8 cellular contexts compared by ENCODE assay signal in the genomic region with DNA sequence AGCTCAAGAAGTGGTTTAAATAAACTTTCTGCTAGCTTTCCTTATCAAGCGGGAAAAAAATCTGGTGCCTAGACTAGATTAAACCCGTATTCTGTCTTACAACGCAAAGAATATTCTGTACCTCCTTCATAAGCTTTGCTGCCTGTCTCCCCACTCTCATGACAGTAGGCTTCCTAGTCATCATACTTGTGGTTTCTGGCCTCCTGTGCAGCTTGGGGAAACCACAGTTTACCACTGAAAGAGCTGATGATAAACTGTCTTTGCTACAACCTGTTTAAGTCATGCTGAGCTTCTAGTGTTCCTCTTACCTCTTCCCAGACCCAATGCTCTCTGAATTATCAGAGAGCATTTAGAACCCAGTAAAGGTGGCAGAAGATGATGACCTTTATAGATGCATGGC. TPM values are rescaled to one million over a fixed set of nuclear protein-coding genes. Genes with fewer than 3 reads are reported as not detected.
A peak's percentile ranks its signal among the peaks of the same experiment; 100 is the strongest.
DNase-seq lines count a peak whose midpoint lies in the region; ATAC-seq and TF ChIP-seq lines count a peak whose summit lies in the region.

No MANE protein-coding gene starts in this region.

- H3K4me3 ChIP-seq in spleen: no peak overlapping the region

- no peaks in the 10 kb centered on the region for H3K9me3 Mint-ChIP-seq in natural killer cell treated with Interleukin-12 subunit alpha and Interleukin-12 subunit beta and Interleukin-15 and Interleukin-18, amount 100 ng/mL, for 72 hours

- peak overlapping the region; percentile 3 for H3K4me3 Mint-ChIP-seq in natural killer cell treated with Interleukin-12 subunit alpha and Interleukin-12 subunit beta and Interleukin-15 and Interleukin-18, amount 100 ng/mL, for 72 hours

- no peaks in the 10 kb centered on the region for H3K9me3 ChIP-seq in spleen

- H3K27ac ChIP-seq in spleen: peak overlapping the region in 2 of 8 donors; percentile 14 to 36

- intact Hi-C loops in posterior cingulate gyrus (cut with DNase I): no loop called here
- intact Hi-C loops in spleen (cut with DNase I; ENCODE audit: low total_unique reads): no loop called here
- intact Hi-C loops in sciatic nerve (cut with DNase I): no loop called here

- WGBS in spleen, 5 donors: 31 to 66% (median 59%) methylated on average over 3 of the region's 3 CpGs

- no peak for TF ChIP-seq CTCF in spleen (IDR thresholded peaks at IDR 0.05 in 8 of 11, conservative IDR thresholded peaks at IDR 0.05 in 3 of 11)

- H3K27me3 Mint-ChIP-seq in natural killer cell treated with Interleukin-12 subunit alpha and Interleukin-12 subunit beta and Interleukin-15 and Interleukin-18, amount 100 ng/mL, for 72 hours: no peaks in the 10 kb centered on the region

- no peaks in the 10 kb centered on the region for H3K27me3 ChIP-seq in spleen (replicated peaks in 1 of 7)

- DNase-seq in activated gamma-delta T cell treated with Interleukin-2 at 50 U/mL for 16 hours: peak; percentile 31
- no peak for DNase-seq in activated gamma-delta T cell (lab: John Stamatoyannopoulos, UW)
- DNase-seq in activated T-cell treated with anti-CD3 and anti-CD28 coated beads for 48 hours (ENCODE audit: low read depth): peak; percentile 21
- DNase-seq in natural killer cell treated with Interleukin-12 subunit alpha and Interleukin-12 subunit beta and Interleukin-15 and Interleukin-18, amount 100 ng/mL, for 72 hours (ENCODE audit: low spot score): no peak
- no peak for DNase-seq in posterior cingulate gyrus
- no peak for DNase-seq in spleen
- DNase-seq in sciatic nerve (ENCODE audit: low spot score): no peak

- peak overlapping the region in 1 of 2 donors; percentile 48 for H3K27ac Mint-ChIP-seq in natural killer cell treated with Interleukin-12 subunit alpha and Interleukin-12 subunit beta and Interleukin-15 and Interleukin-18, amount 100 ng/mL, for 72 hours

- ATAC-seq in HG03175 (IDR thresholded peaks at IDR 0.05; ENCODE audit: unreplicated experiment): peak; percentile 77
- ATAC-seq in natural killer cell treated with Interleukin-12 subunit alpha and Interleukin-12 subunit beta and Interleukin-15 and Interleukin-18, amount 100 ng/mL, for 72 hours: peak; percentile 78 to 92
- no peak for ATAC-seq in sciatic nerve

- peaks cover 15 to 21% of the 10 kb centered on the region in 2 donors for H3K4me1 Mint-ChIP-seq in natural killer cell treated with Interleukin-12 subunit alpha and Interleukin-12 subunit beta and Interleukin-15 and Interleukin-18, amount 100 ng/mL, for 72 hours (ENCODE audit: low read depth in 2 of 2)

- no peak for TF ChIP-seq POLR2A in spleen (IDR thresholded peaks at IDR 0.05)

- H3K4me1 ChIP-seq in spleen: peaks cover 0 to 33% (median 14%) of the 10 kb centered on the region in 6 donors

- no peaks in the 10 kb centered on the region for H3K36me3 Mint-ChIP-seq in natural killer cell treated with Interleukin-12 subunit alpha and Interleukin-12 subunit beta and Interleukin-15 and Interleukin-18, amount 100 ng/mL, for 72 hours

- peaks cover 0 to 47% (median 7%) of the 10 kb centered on the region in 6 donors for H3K36me3 ChIP-seq in spleen

RNA-seq across cellular contexts. Expression of a gene that starts 55.0 kb away (rescaled TPM):
- total RNA-seq in natural killer cell treated with Interleukin-12 subunit alpha and Interleukin-12 subunit beta and Interleukin-15 and Interleukin-18, amount 100 ng/mL, for 72 hours: 1 to 10 TPM; 1.3 to 1.6 TPM
- total RNA-seq in spleen (10 to 100 TPM; 12.8 to 27.5 (median 18.7) TPM), sciatic nerve (54.9 TPM)
- polyA plus RNA-seq in spleen: 1 to 10 TPM; 1.9 to 5.0 (median 2.9) TPM

Comparison
In these comparisons a context has a peak if more than half of its experiments do, and no peak if none do; other contexts are left out.
1. DNase-seq: peak in activated gamma-delta T cell treated with Interleukin-2 at 50 U/mL for 16 hours (single experiment) and activated T-cell treated with anti-CD3 and anti-CD28 coated beads for 48 hours (single experiment); none in activated gamma-delta T cell (single experiment), natural killer cell treated with Interleukin-12 subunit alpha and Interleukin-12 subunit beta and Interleukin-15 and Interleukin-18, amount 100 ng/mL, for 72 hours (single experiment), posterior cingulate gyrus (0 of 10), spleen (single experiment) and sciatic nerve (single experiment).
2. RNA of a gene that starts 55.0 kb away (total RNA-seq): 54.9 TPM in sciatic nerve (single experiment) and 12.8 to 27.5 TPM in spleen; 1.3 to 1.6 TPM in natural killer cell treated with Interleukin-12 subunit alpha and Interleukin-12 subunit beta and Interleukin-15 and Interleukin-18, amount 100 ng/mL, for 72 hours; every median in the first group is over 4 times any median in the second.